In the genomic region with DNA sequence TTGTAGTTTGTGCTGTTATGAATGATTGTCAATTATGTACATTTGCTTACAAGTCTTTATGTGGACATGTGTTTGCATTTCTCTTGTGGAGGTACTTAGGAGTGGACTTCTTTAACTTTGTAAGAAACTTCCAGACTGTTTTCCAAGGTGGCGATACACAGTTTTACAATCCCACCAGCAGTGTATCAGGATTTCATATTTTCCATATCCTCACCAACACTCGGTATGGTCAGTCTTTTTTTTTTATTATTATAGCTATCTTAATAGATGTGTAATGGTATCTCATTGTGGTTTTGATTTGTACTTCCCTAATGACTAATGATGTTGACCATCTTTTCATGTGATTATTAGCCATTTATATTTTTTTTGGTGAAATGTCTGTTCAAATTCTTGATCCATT, we compare ENCODE assay signal across 34 cellular contexts.
"Had no signal": no experiment of that assay in that cellular context is flagged by ENCODE, and none has a peak within 500 bp of the region (broad histone marks: within the 10 kb centered on the region; RNA-seq: fewer than 3 reads in every experiment).

No MANE protein-coding gene starts in this region.

- H3K4me1 ChIP-seq: ascending aorta, body of pancreas, breast epithelium had no signal

- H3K27ac Mint-ChIP-seq: activated B cell treated with CpG ODN at 0.5 μM for 24 hours; activated CD4-positive, alpha-beta memory T cell treated with anti-CD3 and anti-CD28 coated beads, Interleukin-2, amount 10 ng/mL, durations not matched to agents 7 days and 5 days; activated CD4-positive, alpha-beta T cell treated with anti-CD3 and anti-CD28 coated beads, Interleukin-2, amount 10 ng/mL, durations not matched to agents 24 days and 14 days; activated CD8-positive, alpha-beta memory T cell treated with anti-CD3 and anti-CD28 coated beads, Interleukin-2, amount 10 ng/mL, durations not matched to agents 7 days and 5 days; activated CD8-positive, alpha-beta T cell treated with anti-CD3 and anti-CD28 coated beads, Interleukin-2, amount 10 ng/mL, durations not matched to agents 7 days and 5 days; activated naive CD4-positive, alpha-beta T cell treated with anti-CD3 and anti-CD28 coated beads, Interleukin-2, amount 10 ng/mL, durations not matched to agents 7 days and 5 days; activated naive CD4-positive, alpha-beta T cell treated with anti-CD3 and anti-CD28 coated beads, Interleukin-2, amount 50 U/mL, for 72 hours; activated naive CD8-positive, alpha-beta T cell treated with anti-CD3 and anti-CD28 coated beads for 36 hours; activated T-helper 2 cell treated with anti-CD3 and anti-CD28 coated beads, Interferon-gamma antibody, Interleukin-2, Interleukin-4, amounts not matched to agents 10 μg/mL and 5 μg/mL and 100 μg/mL, durations not matched to agents 14 hours and 24 hours and 36 hours; T-helper 1 cell treated with Interleukin-12 subunit alpha and Interleukin-12 subunit beta and Interleukin-4 antibody, amounts not matched to agents 30 μg/mL and 1 μg/mL, for 36 hours; T-helper 2 cell treated with Interferon-gamma antibody and Interleukin-4, amounts not matched to agents 5 μg/mL and 100 μg/mL, for 36 hours had no signal

- FAIRE-seq: colon, TTC549 had no signal

- H3K9me3 ChIP-seq: adrenal gland, ascending aorta, body of pancreas, breast epithelium had no signal

- H3K4me1 Mint-ChIP-seq: activated B cell treated with CpG ODN at 0.5 μM for 24 hours; activated CD4-positive, alpha-beta memory T cell treated with anti-CD3 and anti-CD28 coated beads, Interleukin-2, amount 10 ng/mL, durations not matched to agents 7 days and 5 days; activated CD4-positive, alpha-beta T cell treated with anti-CD3 and anti-CD28 coated beads, Interleukin-2, amount 10 ng/mL, durations not matched to agents 24 days and 14 days; activated CD8-positive, alpha-beta memory T cell treated with anti-CD3 and anti-CD28 coated beads, Interleukin-2, amount 10 ng/mL, durations not matched to agents 7 days and 5 days; activated naive CD4-positive, alpha-beta T cell treated with anti-CD3 and anti-CD28 coated beads, Interleukin-2, amount 10 ng/mL, durations not matched to agents 7 days and 5 days; activated naive CD8-positive, alpha-beta T cell treated with anti-CD3 and anti-CD28 coated beads for 36 hours had no signal

- H3K9me3 Mint-ChIP-seq: activated B cell treated with CpG ODN at 0.5 μM for 24 hours; activated CD4-positive, alpha-beta memory T cell treated with anti-CD3 and anti-CD28 coated beads, Interleukin-2, amount 10 ng/mL, durations not matched to agents 7 days and 5 days; activated CD4-positive, alpha-beta T cell treated with anti-CD3 and anti-CD28 coated beads, Interleukin-2, amount 10 ng/mL, durations not matched to agents 24 days and 14 days; activated naive CD4-positive, alpha-beta T cell treated with anti-CD3 and anti-CD28 coated beads, Interleukin-2, amount 10 ng/mL, durations not matched to agents 7 days and 5 days; activated naive CD4-positive, alpha-beta T cell treated with anti-CD3 and anti-CD28 coated beads, Interleukin-2, amount 50 U/mL, for 72 hours; activated naive CD8-positive, alpha-beta T cell treated with anti-CD3 and anti-CD28 coated beads for 36 hours; activated T-cell treated with anti-CD3 and anti-CD28 coated beads, Interleukin-2, amount 50 U/mL, for 4 hours; activated T-helper 2 cell treated with anti-CD3 and anti-CD28 coated beads, Interferon-gamma antibody, Interleukin-2, Interleukin-4, amounts not matched to agents 10 μg/mL and 5 μg/mL and 100 μg/mL, durations not matched to agents 14 hours and 24 hours and 36 hours; T-helper 1 cell treated with Interleukin-12 subunit alpha and Interleukin-12 subunit beta and Interleukin-4 antibody, amounts not matched to agents 30 μg/mL and 1 μg/mL, for 36 hours; T-helper 2 cell treated with Interferon-gamma antibody and Interleukin-4, amounts not matched to agents 5 μg/mL and 100 μg/mL, for 36 hours had no signal

- H3K36me3 ChIP-seq: adrenal gland, ascending aorta, breast epithelium had no signal

- DNase-seq: activated B cell treated with CpG ODN at 0.5 μM for 24 hours; activated CD4-positive, alpha-beta memory T cell treated with anti-CD3 and anti-CD28 coated beads, Interleukin-2, amount 10 ng/mL, durations not matched to agents 7 days and 5 days; activated CD4-positive, alpha-beta T cell treated with anti-CD3 and anti-CD28 coated beads for 4 hours; activated CD4-positive, alpha-beta T cell treated with anti-CD3 and anti-CD28 coated beads, Interleukin-2, amount 10 ng/mL, durations not matched to agents 24 days and 14 days; activated CD4-positive, alpha-beta T cell treated with anti-CD3 and anti-CD28 coated beads, Interleukin-2, amount 50 U/mL, for 1 hour; activated CD4-positive, alpha-beta T cell treated with anti-CD3 and anti-CD28 coated beads, Interleukin-2, amount 50 U/mL, for 48 hours; activated CD4-positive, CD25-positive, alpha-beta regulatory T cell treated with anti-CD3 and anti-CD28 coated beads, Interleukin-2, amount 50 U/mL, for 72 hours; activated CD8-positive, alpha-beta memory T cell treated with anti-CD3 and anti-CD28 coated beads for 24 hours; activated CD8-positive, alpha-beta memory T cell treated with anti-CD3 and anti-CD28 coated beads, Interleukin-2, amount 10 ng/mL, durations not matched to agents 7 days and 5 days; activated CD8-positive, alpha-beta memory T cell treated with anti-CD3 and anti-CD28 coated beads, Interleukin-2, amount 50 U/mL, for 48 hours; activated CD8-positive, alpha-beta T cell treated with anti-CD3 and anti-CD28 coated beads, Interleukin-2, amount 10 ng/mL, durations not matched to agents 7 days and 5 days; activated effector memory CD4-positive, alpha-beta T cell treated with Interleukin-2 at 50 U/mL for 16 hours; activated gamma-delta T cell; activated naive CD4-positive, alpha-beta T cell treated with anti-CD3 and anti-CD28 coated beads, Interleukin-2, amount 10 ng/mL, durations not matched to agents 7 days and 5 days; activated naive CD4-positive, alpha-beta T cell treated with Interleukin-2 at 50 U/mL for 16 hours; activated naive CD8-positive, alpha-beta T cell treated with anti-CD3 and anti-CD28 coated beads for 36 hours; activated T-cell treated with anti-CD3 and anti-CD28 coated beads, Interleukin-2, amount 50 U/mL, for 4 hours; adrenal gland; amniotic stem cell; body of pancreas; brain microvascular endothelial cell; central memory CD4-positive, alpha-beta T cell; T-helper 1 cell; T-helper 2 cell; T-helper 9 cell had no signal

- H3K4me3 ChIP-seq: adrenal gland, ascending aorta, body of pancreas, breast epithelium had no signal

- H3K27ac ChIP-seq: adrenal gland, ascending aorta, body of pancreas, brain microvascular endothelial cell, breast epithelium, VCaP had no signal

- H3K27me3 Mint-ChIP-seq: activated B cell treated with CpG ODN at 0.5 μM for 24 hours; activated CD4-positive, alpha-beta memory T cell treated with anti-CD3 and anti-CD28 coated beads, Interleukin-2, amount 10 ng/mL, durations not matched to agents 7 days and 5 days; activated CD4-positive, alpha-beta T cell treated with anti-CD3 and anti-CD28 coated beads, Interleukin-2, amount 10 ng/mL, durations not matched to agents 24 days and 14 days; activated CD8-positive, alpha-beta memory T cell treated with anti-CD3 and anti-CD28 coated beads, Interleukin-2, amount 10 ng/mL, durations not matched to agents 7 days and 5 days; activated naive CD4-positive, alpha-beta T cell treated with anti-CD3 and anti-CD28 coated beads, Interleukin-2, amount 10 ng/mL, durations not matched to agents 7 days and 5 days; activated naive CD8-positive, alpha-beta T cell treated with anti-CD3 and anti-CD28 coated beads for 36 hours had no signal

- H3K36me3 Mint-ChIP-seq: activated naive CD4-positive, alpha-beta T cell treated with anti-CD3 and anti-CD28 coated beads, Interleukin-2, amount 50 U/mL, for 72 hours had no signal

- H3K4me3 Mint-ChIP-seq: activated B cell treated with CpG ODN at 0.5 μM for 24 hours; activated CD4-positive, alpha-beta memory T cell treated with anti-CD3 and anti-CD28 coated beads, Interleukin-2, amount 10 ng/mL, durations not matched to agents 7 days and 5 days; activated CD4-positive, alpha-beta T cell treated with anti-CD3 and anti-CD28 coated beads, Interleukin-2, amount 10 ng/mL, durations not matched to agents 24 days and 14 days; activated CD8-positive, alpha-beta memory T cell treated with anti-CD3 and anti-CD28 coated beads, Interleukin-2, amount 10 ng/mL, durations not matched to agents 7 days and 5 days; activated CD8-positive, alpha-beta T cell treated with anti-CD3 and anti-CD28 coated beads, Interleukin-2, amount 10 ng/mL, durations not matched to agents 7 days and 5 days; activated naive CD4-positive, alpha-beta T cell treated with anti-CD3 and anti-CD28 coated beads, Interleukin-2, amount 10 ng/mL, durations not matched to agents 7 days and 5 days; activated naive CD8-positive, alpha-beta T cell treated with anti-CD3 and anti-CD28 coated beads for 36 hours; activated T-cell treated with anti-CD3 and anti-CD28 coated beads, Interleukin-2, amount 50 U/mL, for 4 hours; T-helper 1 cell treated with Interleukin-12 subunit alpha and Interleukin-12 subunit beta and Interleukin-4 antibody, amounts not matched to agents 30 μg/mL and 1 μg/mL, for 36 hours; T-helper 2 cell treated with Interferon-gamma antibody and Interleukin-4, amounts not matched to agents 5 μg/mL and 100 μg/mL, for 36 hours had no signal
